ENCODE assay signal across 9 cellular contexts in the genomic region with DNA sequence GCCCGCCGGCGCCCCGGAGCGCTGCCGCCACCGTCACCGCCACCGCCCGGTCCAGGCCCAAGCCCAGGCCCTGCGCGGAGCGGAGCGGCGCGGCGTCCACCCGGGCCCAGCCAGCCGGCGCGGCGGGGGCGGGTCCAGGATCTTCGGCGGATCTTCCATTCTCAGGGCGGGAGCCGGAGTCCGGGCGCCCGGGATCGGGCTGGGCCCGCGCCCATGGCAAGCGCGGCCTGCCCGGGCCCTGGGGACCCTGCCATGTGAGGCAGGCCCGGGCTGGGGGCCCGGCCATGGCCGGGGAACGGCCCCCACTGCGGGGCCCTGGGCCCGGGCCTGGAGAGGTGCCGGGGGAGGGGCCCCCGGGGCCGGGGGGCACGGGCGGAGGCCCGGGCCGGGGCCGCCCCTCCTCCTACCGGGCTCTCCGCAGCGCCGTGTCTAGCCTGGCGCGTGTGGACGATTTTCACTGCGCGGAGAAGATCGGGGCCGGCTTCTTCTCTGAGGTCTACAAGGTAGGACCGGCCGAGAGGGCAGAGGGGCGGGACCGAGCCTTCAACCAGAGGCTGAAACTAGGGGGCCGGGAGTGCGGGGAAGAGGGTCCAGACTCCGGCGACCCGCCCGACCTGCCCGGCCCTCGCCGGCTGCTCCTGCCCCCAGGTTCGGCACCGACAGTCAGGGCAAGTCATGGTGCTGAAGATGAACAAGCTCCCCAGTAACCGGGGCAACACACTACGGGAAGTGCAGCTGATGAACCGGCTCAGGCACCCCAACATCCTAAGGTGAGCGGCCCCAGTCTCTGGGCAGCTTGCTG. TPM values are rescaled to one million over a fixed set of nuclear protein-coding genes. Genes with fewer than 3 reads are reported as not detected.
DNase-seq lines count a peak whose midpoint lies in the region; ATAC-seq, FAIRE-seq and TF ChIP-seq lines count a peak whose summit lies in the region.
"Had no signal": no experiment of that assay in that cellular context is flagged by ENCODE, and none has a peak within 500 bp of the region (broad histone marks: within the 10 kb centered on the region; RNA-seq: fewer than 3 reads in every experiment).

No MANE protein-coding gene starts in this region.

- H3K27me3 Mint-ChIP-seq in type B pancreatic cell: no peaks in the 10 kb centered on the region

- peaks cover 5% of the 10 kb centered on the region for H3K9me3 Mint-ChIP-seq in type B pancreatic cell

- H3K23me2 ChIP-seq in H1 (ENCODE audit: low read depth, low read length): peaks cover 13% of the 10 kb centered on the region

- DNase-seq in CD1c-positive myeloid dendritic cell (ENCODE audit: extremely low spot score) (peak; percentile 24), GM19239 (ENCODE audit: insufficient read length, low spot score) (peak; percentile 57), H1 (ENCODE audit: low read depth in 1 of 2, low spot score in 2 of 2) (peak in 1 of 2 experiments; percentile 68), type B pancreatic cell (ENCODE audit: extremely low spot score, unreplicated experiment) (no peak), sciatic nerve (ENCODE audit: low spot score) (no peak)

- FAIRE-seq in GM19239 (lab: Jason Lieb, UNC): no peak
- no peak for FAIRE-seq in H1 (lab: Jason Lieb, UNC)

- no peak overlapping the region for H4K5ac ChIP-seq in H1 (ENCODE audit: insufficient read length, low read depth, low read length)

- no peak overlapping the region for H2BK20ac ChIP-seq in H1 (ENCODE audit: low read length)

- H4K91ac ChIP-seq in H1 (replicated peaks; ENCODE audit: insufficient read length, low read length): no peak overlapping the region

- no peak overlapping the region for H3K14ac ChIP-seq in H1 (ENCODE audit: insufficient read length)

- TF ChIP-seq RAD21 in H1 (IDR thresholded peaks at IDR 0.05 in 1 of 2, conservative IDR thresholded peaks at IDR 0.05 in 1 of 2; ENCODE audit: low read depth in 2 of 2, low read length in 2 of 2): no peak

- peaks cover 7% of the 10 kb centered on the region for H3K36me3 Mint-ChIP-seq in type B pancreatic cell

- H3K36me3 ChIP-seq in H1 (ENCODE audit: control insufficient read depth in 2 of 4, insufficient read depth in 4 of 4, low read length in 3 of 4): peaks cover 3 to 12% (median 9%) of the 10 kb centered on the region in 4 experiments; a peak in 5 of 8 replicates
- peaks cover 9 to 24% of the 10 kb centered on the region in 2 donors for H3K36me3 ChIP-seq in mucosa of rectum (ENCODE audit: control insufficient read depth in 2 of 2, insufficient read depth in 2 of 2, low read length in 2 of 2)

- H3K27me3 ChIP-seq in H1 (replicated peaks in 1 of 4; ENCODE audit: control insufficient read depth in 3 of 4, extremely low read depth in 1 of 4, insufficient read depth in 3 of 4, low read length in 3 of 4): no peaks in the 10 kb centered on the region
- H3K27me3 ChIP-seq in mucosa of rectum (ENCODE audit: control insufficient read depth in 2 of 2, insufficient read depth in 2 of 2, low read length in 2 of 2): no peaks in the 10 kb centered on the region

- peaks cover 0 to 15% of the 10 kb centered on the region in 2 experiments for H4K20me1 ChIP-seq in H1 (replicated peaks in 1 of 2; ENCODE audit: control insufficient read depth in 1 of 2, insufficient read depth in 2 of 2, low read length in 2 of 2)

- H3K56ac ChIP-seq in H1 (replicated peaks; ENCODE audit: insufficient read length, low read depth, low read length): no peak overlapping the region

- no peak overlapping the region for H3K23ac ChIP-seq in H1 (ENCODE audit: insufficient read length)

- CTCF ChIA-PET in H1 (lab: Charles Lee; ENCODE audit: partially characterized antibody): interaction anchor here (0.8 to 2.1 kb wide), 5 partner anchors 11 to 52 kb away, joined by 3 to 21 read pairs (median 3); a partner anchor contains a TSS

- intact Hi-C loops in sciatic nerve (cut with DNase I): no loop called here

- H3K4me1 ChIP-seq in H1 (replicated peaks in 1 of 4; ENCODE audit: control insufficient read depth in 3 of 4, insufficient read depth in 4 of 4, low read length in 3 of 4): peaks cover 0 to 3% (median under 1%) of the 10 kb centered on the region in 4 experiments; a peak in 4 of 7 replicates
- H3K4me1 ChIP-seq in mucosa of rectum (ENCODE audit: control insufficient read depth in 2 of 2, insufficient read depth in 2 of 2, low read length in 2 of 2): peaks cover 22 to 24% of the 10 kb centered on the region in 2 donors

- no peak overlapping the region for H2BK5ac ChIP-seq in H1 (ENCODE audit: low read depth, low read length)

- peaks cover 19% of the 10 kb centered on the region for H3K4me1 Mint-ChIP-seq in type B pancreatic cell (ENCODE audit: unreplicated experiment)

- no peak overlapping the region; the same call in 1 of the 2 replicates for H3K18ac ChIP-seq in H1 (ENCODE audit: extremely low read depth, low read length)

- peak overlapping the region; percentile 89 for H3K4me3 Mint-ChIP-seq in type B pancreatic cell

- H3K27ac Mint-ChIP-seq in type B pancreatic cell: no peak overlapping the region

- H3K27ac ChIP-seq in VCaP (peak overlapping the region; percentile 92), H1 (ENCODE audit: low read depth, low read length) (no peak overlapping the region), mucosa of rectum (ENCODE audit: low read depth in 2 of 2, low read length in 2 of 2) (peak overlapping the region; percentile 54 to 70)

- WGBS in H1 (ENCODE audit: extremely low coverage in 1 of 2, insufficient coverage in 1 of 2, insufficient read length in 1 of 2, insufficient replicate concordance in 2 of 2, low coverage in 1 of 2, low lambda C conversion rate in 2 of 2, missing lambda C conversion rate in 1 of 2), 2 experiments: 3% methylated on average over 34 of the region's 80 CpGs; no CpG with 5 or more reads in 1 of the 2 experiments

- peak overlapping the region; percentile 89 to 98 for H3K4me2 ChIP-seq in H1 (ENCODE audit: insufficient read depth in 1 of 2, low read depth in 2 of 2, low read length in 2 of 2)

- H3K9ac ChIP-seq in H1 (replicated peaks in 1 of 4; ENCODE audit: extremely low read depth in 1 of 4, low read depth in 3 of 4, low read length in 3 of 4) (peak overlapping the region in 3 of 4 experiments; percentile 22 to 47 (median 38); a peak in 4 of 7 replicates), mucosa of rectum (ENCODE audit: low read depth in 1 of 2, low read length in 2 of 2) (peak overlapping the region; percentile 65 to 79)

- TF ChIP-seq EP300 in H1 (IDR thresholded peaks at IDR 0.05; ENCODE audit: borderline replicate concordance in 1 of 2, low read depth in 2 of 2, low read length in 2 of 2): no peak

- peaks cover 0 to 2% of the 10 kb centered on the region in 2 experiments; a peak in 1 of 4 replicates for H3K79me2 ChIP-seq in H1 (ENCODE audit: control insufficient read depth in 1 of 2, insufficient read depth in 2 of 2, low read length in 2 of 2)

- POLR2A ChIA-PET in H1 (lab: Charles Lee; ENCODE audit: partially characterized antibody): interaction anchor here (0.8 to 1.4 kb wide), 5 partner anchors 10 to 190 kb away, joined by 3 to 6 read pairs (median 3); no protein-coding TSS in a partner anchor

- H3K9me3 ChIP-seq in H1 (ENCODE audit: insufficient read depth in 2 of 2, low read depth in 1 of 2, low read length in 1 of 2) (no peaks in the 10 kb centered on the region), mucosa of rectum (ENCODE audit: control insufficient read depth in 2 of 2, low read length in 2 of 2) (no peaks in the 10 kb centered on the region)

- H2BK15ac ChIP-seq in H1 (ENCODE audit: low read length): no peak overlapping the region

- no peak overlapping the region for H2AFZ ChIP-seq in H1 (ENCODE audit: low read length)

- peak overlapping the region; percentile 55 to 84 (median 78) for H3K4me3 ChIP-seq in H1 (ENCODE audit: extremely low read depth in 1 of 4, insufficient read depth in 2 of 4, low read depth in 3 of 4, low read length in 4 of 4)
- H3K4me3 ChIP-seq in mucosa of rectum (ENCODE audit: low read length in 2 of 2): peak overlapping the region; percentile 72 to 75

- no peak overlapping the region for H3K4ac ChIP-seq in H1 (replicated peaks; ENCODE audit: insufficient read length, low read depth, low read length)

- TF ChIP-seq CTCF in VCaP (conservative IDR thresholded peaks at IDR 0.05) (no peak), H1 (IDR thresholded peaks at IDR 0.05; ENCODE audit: control extremely low read depth in 1 of 3, insufficient read depth in 1 of 3, low read depth in 1 of 3, low read length in 3 of 3) (no peak), type B pancreatic cell (conservative IDR thresholded peaks at IDR 0.05) (no peak)

- no peaks in the 10 kb centered on the region; the same call in 1 of the 2 replicates for H3K79me1 ChIP-seq in H1 (ENCODE audit: low read depth, low read length)

- no peak overlapping the region for H4K8ac ChIP-seq in H1 (ENCODE audit: extremely low read depth, insufficient read depth, low read length)

- no peak overlapping the region for H2BK12ac ChIP-seq in H1 (ENCODE audit: low read depth, low read length)

- H2BK120ac ChIP-seq in H1 (replicated peaks; ENCODE audit: low read depth, low read length): no peak overlapping the region

- ATAC-seq in HG03196 (IDR thresholded peaks at IDR 0.05; ENCODE audit: unreplicated experiment): peak; percentile 6
- ATAC-seq in sciatic nerve: no peak

- no peak overlapping the region for H2AK5ac ChIP-seq in H1 (ENCODE audit: low read depth, low read length)

- no peak for TF ChIP-seq POLR2A in H1 (IDR thresholded peaks at IDR 0.05; ENCODE audit: control extremely low read depth in 1 of 2, low read depth in 2 of 2, low read length in 2 of 2)

RNA-seq across cellular contexts. Expression of a gene that starts 0.5 kb away (rescaled TPM):
- 13.9 and 17.5 TPM in 2 replicates for total RNA-seq in H1 (2021; fragmentation: NEBNext Ultra II Directional; extraction: Animal tissue kit (Norgen Biotek cat#: 25700))
- polyA plus RNA-seq in H1 (2011; rRNA removed): 13.5 and 19.2 TPM in 2 replicates
- 11.6 TPM for polyA plus RNA-seq in H1 (2011; cell fraction: cytosol; rRNA removed)
- polyA plus RNA-seq in H1 (2011; cell fraction: nucleus; rRNA removed): 39.3 TPM
- 14.6 to 19.1 TPM (median 18.6 TPM) in 4 replicates for polyA plus RNA-seq in H1 (2012, experiment 1 of 2)
- polyA plus RNA-seq in H1 (2012, experiment 2 of 2): 10.3 TPM
- 14.8 TPM for polyA plus RNA-seq in H1 (2013, experiment 1 of 2)
- polyA plus RNA-seq in H1 (2013, experiment 2 of 2): 13.2 TPM
- 8.2 and 9.3 TPM in 2 replicates for polyA minus RNA-seq in H1 (2011; rRNA and poly(A)+ RNA removed)
- polyA minus RNA-seq in H1 (2011; cell fraction: cytosol; rRNA and poly(A)+ RNA removed): 6.1 TPM
- 11.2 TPM for polyA minus RNA-seq in H1 (2011; cell fraction: nucleus; rRNA and poly(A)+ RNA removed)
- 30.6 and 42.4 TPM in 2 replicates for total RNA-seq in type B pancreatic cell (ENCODE audit: low replicate concordance)
- 49.0 TPM for total RNA-seq in sciatic nerve

RNA-seq across cellular contexts. Expression of a gene that starts 12.7 kb away (rescaled TPM):
- total RNA-seq in H1 (2021; fragmentation: NEBNext Ultra II Directional; extraction: Animal tissue kit (Norgen Biotek cat#: 25700)): 4.0 and 4.5 TPM in 2 replicates
- polyA plus RNA-seq in H1 (2011; rRNA removed): 4.5 and 4.9 TPM in 2 replicates
- 5.5 TPM for polyA plus RNA-seq in H1 (2011; cell fraction: cytosol; rRNA removed)
- polyA plus RNA-seq in H1 (2011; cell fraction: nucleus; rRNA removed): 8.2 TPM
- polyA plus RNA-seq in H1 (2012, experiment 1 of 2): 2.7 to 4.9 TPM (median 4.2 TPM) in 4 replicates
- 3.2 TPM for polyA plus RNA-seq in H1 (2012, experiment 2 of 2)
- 4.1 TPM for polyA plus RNA-seq in H1 (2013, experiment 1 of 2)
- 3.0 TPM for polyA plus RNA-seq in H1 (2013, experiment 2 of 2)
- polyA minus RNA-seq in H1 (2011; rRNA and poly(A)+ RNA removed): 2.7 and 3.9 TPM in 2 replicates
- 2.5 TPM for polyA minus RNA-seq in H1 (2011; cell fraction: cytosol; rRNA and poly(A)+ RNA removed)
- 3.0 TPM for polyA minus RNA-seq in H1 (2011; cell fraction: nucleus; rRNA and poly(A)+ RNA removed)
- total RNA-seq in type B pancreatic cell (ENCODE audit: low replicate concordance) (1.5 and 2.8 TPM in 2 replicates), sciatic nerve (5.5 TPM)
- total RNA-seq: NCI-H460 had no signal

RNA-seq across cellular contexts. Expression of a gene that starts 45.2 kb away (rescaled TPM):
- 7.8 and 8.2 TPM in 2 replicates for total RNA-seq in H1 (2021; fragmentation: NEBNext Ultra II Directional; extraction: Animal tissue kit (Norgen Biotek cat#: 25700))
- 11.4 and 12.8 TPM in 2 replicates for polyA plus RNA-seq in H1 (2011; rRNA removed)
- 10.7 TPM for polyA plus RNA-seq in H1 (2011; cell fraction: cytosol; rRNA removed)
- 7.5 TPM for polyA plus RNA-seq in H1 (2011; cell fraction: nucleus; rRNA removed)
- 4.5 to 6.7 TPM (median 5.3 TPM) in 4 replicates for polyA plus RNA-seq in H1 (2012, experiment 1 of 2)
- 7.9 TPM for polyA plus RNA-seq in H1 (2012, experiment 2 of 2)
- 2.0 TPM for polyA plus RNA-seq in H1 (2013, experiment 1 of 2)
- 2.5 TPM for polyA plus RNA-seq in H1 (2013, experiment 2 of 2)
- polyA minus RNA-seq in H1 (2011; rRNA and poly(A)+ RNA removed): 2.5 TPM in 2 replicates
- 2.6 TPM for polyA minus RNA-seq in H1 (2011; cell fraction: cytosol; rRNA and poly(A)+ RNA removed)
- 1.8 TPM for polyA minus RNA-seq in H1 (2011; cell fraction: nucleus; rRNA and poly(A)+ RNA removed)
- total RNA-seq in type B pancreatic cell (ENCODE audit: low replicate concordance) (not detected in 2 replicates), sciatic nerve (0.67 TPM)
- total RNA-seq: NCI-H460 had no signal

RNA-seq across cellular contexts. Expression of a gene that starts 52.3 kb away (rescaled TPM):
- total RNA-seq in H1 (2021; fragmentation: NEBNext Ultra II Directional; extraction: Animal tissue kit (Norgen Biotek cat#: 25700)): 14,987 and 16,528 TPM in 2 replicates
- polyA plus RNA-seq in H1 (2011; rRNA removed): 105 and 169 TPM in 2 replicates
- 147 TPM for polyA plus RNA-seq in H1 (2011; cell fraction: cytosol; rRNA removed)
- polyA plus RNA-seq in H1 (2011; cell fraction: nucleus; rRNA removed): 8,272 TPM
- polyA plus RNA-seq in H1 (2012, experiment 1 of 2): 41.1 to 222 TPM (median 149 TPM) in 4 replicates
- 95.4 TPM for polyA plus RNA-seq in H1 (2012, experiment 2 of 2)
- not detected for polyA plus RNA-seq in H1 (2013, experiment 1 of 2)
- not detected for polyA plus RNA-seq in H1 (2013, experiment 2 of 2)
- polyA minus RNA-seq in H1 (2011; rRNA and poly(A)+ RNA removed): 22,686 and 26,507 TPM in 2 replicates
- 25,731 TPM for polyA minus RNA-seq in H1 (2011; cell fraction: cytosol; rRNA and poly(A)+ RNA removed)
- 138,882 TPM for polyA minus RNA-seq in H1 (2011; cell fraction: nucleus; rRNA and poly(A)+ RNA removed)
- total RNA-seq in type B pancreatic cell (ENCODE audit: low replicate concordance): 16,039 and 18,328 TPM in 2 replicates
- total RNA-seq in sciatic nerve: 12,220 TPM

RNA-seq across cellular contexts. Expression of a gene that starts 52.6 kb away (rescaled TPM):
- total RNA-seq in H1 (2021; fragmentation: NEBNext Ultra II Directional; extraction: Animal tissue kit (Norgen Biotek cat#: 25700)): 9.0 and 10.5 TPM in 2 replicates
- polyA plus RNA-seq in H1 (2011; rRNA removed): 8.2 and 8.6 TPM in 2 replicates
- polyA plus RNA-seq in H1 (2011; cell fraction: cytosol; rRNA removed): 10.2 TPM
- 9.0 TPM for polyA plus RNA-seq in H1 (2011; cell fraction: nucleus; rRNA removed)
- polyA plus RNA-seq in H1 (2012, experiment 1 of 2): 5.6 to 10.9 TPM (median 9.7 TPM) in 4 replicates
- 7.0 TPM for polyA plus RNA-seq in H1 (2012, experiment 2 of 2)
- 9.5 TPM for polyA plus RNA-seq in H1 (2013, experiment 1 of 2)
- polyA plus RNA-seq in H1 (2013, experiment 2 of 2): 10.1 TPM
- polyA minus RNA-seq in H1 (2011; rRNA and poly(A)+ RNA removed): 2.7 and 3.1 TPM in 2 replicates
- 5.0 TPM for polyA minus RNA-seq in H1 (2011; cell fraction: cytosol; rRNA and poly(A)+ RNA removed)
- 4.1 TPM for polyA minus RNA-seq in H1 (2011; cell fraction: nucleus; rRNA and poly(A)+ RNA removed)
- 15.6 and 17.2 TPM in 2 replicates for total RNA-seq in type B pancreatic cell (ENCODE audit: low replicate concordance)
- total RNA-seq in sciatic nerve: 28.0 TPM

Comparison
In these comparisons a context has a peak if more than half of its experiments do, and no peak if none do; other contexts are left out.
1. DNase-seq: peak in CD1c-positive myeloid dendritic cell (single experiment) and GM19239 (single experiment); none in type B pancreatic cell (single experiment) and sciatic nerve (single experiment).